In genomic region chr1:246687002-246687401, GRCh38 we compare ENCODE assay signal across 12 cellular contexts.
"Had no signal": no experiment of that assay in that cellular context is flagged by ENCODE, and none has a peak within 500 bp of the region (broad histone marks: within the 10 kb centered on the region; RNA-seq: fewer than 3 reads in every experiment).

No MANE protein-coding gene starts in this region.

- H3K27ac ChIP-seq: lower lobe of right lung, right atrium auricular region, tibial nerve had no signal

- ATAC-seq: activated T-cell treated with anti-CD3 and anti-CD28 coated beads, Interleukin-2, amount 50 U/mL, for 4 hours; lower lobe of right lung had no signal

- DNase-seq: activated CD4-positive, alpha-beta T cell treated with anti-CD3 and anti-CD28 coated beads, Interleukin-2, amount 50 U/mL, for 48 hours; activated CD4-positive, CD25-positive, alpha-beta regulatory T cell treated with anti-CD3 and anti-CD28 coated beads, Interleukin-2, amount 50 U/mL, for 72 hours; activated gamma-delta T cell treated with Interleukin-2 at 50 U/mL for 16 hours; activated naive CD8-positive, alpha-beta T cell treated with anti-CD3 and anti-CD28 coated beads for 36 hours; activated T-cell treated with anti-CD3 and anti-CD28 coated beads, Interleukin-2, amount 50 U/mL, for 4 hours; lower lobe of right lung; midbrain; small intestine had no signal

- H3K27me3 ChIP-seq: right atrium auricular region, tibial nerve had no signal

- H3K36me3 ChIP-seq: lower lobe of right lung, right atrium auricular region, tibial nerve had no signal

- FAIRE-seq: endometrium, frontal cortex, small intestine had no signal

- H3K9me3 ChIP-seq: lower lobe of right lung, right atrium auricular region, tibial nerve had no signal

- H3K4me3 ChIP-seq: lower lobe of right lung, right atrium auricular region, tibial nerve had no signal
